8 cellular contexts compared by ENCODE assay signal in genomic region chr12:1474567-1475153, GRCh38.
DNase-seq lines count a peak whose midpoint lies in the region; ATAC-seq and TF ChIP-seq lines count a peak whose summit lies in the region.

No MANE protein-coding gene starts in this region.

- H3K79me2 ChIP-seq in Loucy (ENCODE audit: insufficient read depth, low read length) = no peaks in the 10 kb centered on the region

- intact Hi-C loops in naive thymus-derived CD4-positive, alpha-beta T cell (cut with micrococcal nuclease) = no loop called here

- no peaks in the 10 kb centered on the region for H3K9me2 ChIP-seq in Loucy (replicated peaks; ENCODE audit: low read depth, low read length)

- H3K4me3 Mint-ChIP-seq in naive thymus-derived CD4-positive, alpha-beta T cell = no peak overlapping the region

- H3K36me3 ChIP-seq in BJ (ENCODE audit: control insufficient read depth, insufficient read depth, low read length) (no peaks in the 10 kb centered on the region), Loucy (ENCODE audit: insufficient read depth, low read length) (no peaks in the 10 kb centered on the region)
- no peaks in the 10 kb centered on the region for H3K36me3 ChIP-seq in naive thymus-derived CD4-positive, alpha-beta T cell (ENCODE audit: control insufficient read depth in 2 of 3, insufficient read depth in 3 of 3, low read length in 3 of 3)

- H3K27ac Mint-ChIP-seq in naive thymus-derived CD4-positive, alpha-beta T cell = no peak overlapping the region

- H3K36me3 Mint-ChIP-seq in naive thymus-derived CD4-positive, alpha-beta T cell = peaks cover 0 to 16% (median 7%) of the 10 kb centered on the region in 5 donors

- H3K4me3 ChIP-seq in BJ (ENCODE audit: low read depth, low read length) (peak overlapping the region; percentile 10; the same call in 1 of the 2 replicates), Loucy (ENCODE audit: low read length, poor library complexity, severe bottlenecking) (peak overlapping the region; percentile 57), coronary artery (peak overlapping the region; percentile 49)
- H3K4me3 ChIP-seq in naive thymus-derived CD4-positive, alpha-beta T cell (ENCODE audit: low read length) = no peak overlapping the region

- TF ChIP-seq CTCF in BJ (IDR thresholded peaks at IDR 0.05; ENCODE audit: insufficient read depth, low read depth, low read length) (no peak), Loucy (conservative IDR thresholded peaks at IDR 0.05; ENCODE audit: low read length) (no peak), coronary artery (IDR thresholded peaks at IDR 0.05) (no peak)

- peaks cover 0 to 2% (median 0%) of the 10 kb centered on the region in 5 donors for H3K27me3 Mint-ChIP-seq in naive thymus-derived CD4-positive, alpha-beta T cell

- H3K9me3 Mint-ChIP-seq in naive thymus-derived CD4-positive, alpha-beta T cell = no peaks in the 10 kb centered on the region

- 0 out of 2 replicates have a peak, but pooled peaks cover 5% of the 10 kb centered on the region for H3F3A ChIP-seq in Loucy (ENCODE audit: low read depth)

- H3K4me1 Mint-ChIP-seq in naive thymus-derived CD4-positive, alpha-beta T cell = peaks cover 0 to 19% (median 10%) of the 10 kb centered on the region in 7 donors

- CTCF ChIA-PET in BJ (lab: Yijun Ruan, JAX) = interaction anchor here (1.0 to 2.9 kb wide), 6 partner anchors 15 to 356 kb away, joined by 3 to 8 read pairs (median 4); no protein-coding TSS in a partner anchor
- CTCF ChIA-PET in naive thymus-derived CD4-positive, alpha-beta T cell (lab: Charles Lee) = no interaction called here

- no peak for ATAC-seq in GM21526 (IDR thresholded peaks at IDR 0.05; ENCODE audit: low FRiP score, unreplicated experiment)
- no peak for ATAC-seq in GM21423 (IDR thresholded peaks at IDR 0.05; ENCODE audit: unreplicated experiment)
- no peak for ATAC-seq in naive thymus-derived CD4-positive, alpha-beta T cell

- no peaks in the 10 kb centered on the region for H3K27me3 ChIP-seq in BJ (ENCODE audit: control insufficient read depth, insufficient read depth, low read length)
- H3K27me3 ChIP-seq in Loucy (ENCODE audit: insufficient read depth, low read length, poor library complexity, severe bottlenecking) = no peaks in the 10 kb centered on the region
- H3K27me3 ChIP-seq in naive thymus-derived CD4-positive, alpha-beta T cell (ENCODE audit: control insufficient read depth in 2 of 2, insufficient read depth in 2 of 2, low read length in 2 of 2) = no peaks in the 10 kb centered on the region

- DNase-seq in BJ (ENCODE audit: low read depth) (peak; percentile 55), coronary artery (ENCODE audit: low spot score) (no peak), medulla oblongata (ENCODE audit: extremely low spot score) (peak; percentile 18), OCI-M1 (lab: John Stamatoyannopoulos, UW) (no peak)
- no peak for DNase-seq in naive thymus-derived CD4-positive, alpha-beta T cell

- H3K4me2 ChIP-seq in Loucy (ENCODE audit: low read depth, low read length, poor library complexity, severe bottlenecking) = peak overlapping the region; percentile 78

- no peaks in the 10 kb centered on the region for H3K9me3 ChIP-seq in Loucy (ENCODE audit: insufficient read depth, low read depth, low read length)
- H3K9me3 ChIP-seq in naive thymus-derived CD4-positive, alpha-beta T cell (ENCODE audit: control insufficient read depth in 2 of 3, low read length in 3 of 3) = no peaks in the 10 kb centered on the region

- H3K4me1 ChIP-seq in Loucy (ENCODE audit: insufficient read depth, low read length, poor library complexity, severe bottlenecking) = peaks cover 36% of the 10 kb centered on the region
- peaks cover 8 to 12% of the 10 kb centered on the region in 2 donors for H3K4me1 ChIP-seq in naive thymus-derived CD4-positive, alpha-beta T cell (ENCODE audit: control insufficient read depth in 2 of 2, insufficient read depth in 2 of 2, low read length in 2 of 2)

- H3K27ac ChIP-seq in coronary artery = peak overlapping the region; percentile 54 to 80
- no peak overlapping the region for H3K27ac ChIP-seq in naive thymus-derived CD4-positive, alpha-beta T cell (ENCODE audit: low read depth, low read length)

- POLR2A ChIA-PET in BJ (lab: Charles Lee) = no interaction called here
- POLR2A ChIA-PET in naive thymus-derived CD4-positive, alpha-beta T cell (lab: Charles Lee) = no interaction called here

- no peak overlapping the region for H2AFZ ChIP-seq in Loucy (ENCODE audit: low read length)

- no peaks in the 10 kb centered on the region for H4K20me1 ChIP-seq in Loucy (ENCODE audit: insufficient read depth, low read length, poor library complexity, severe bottlenecking)

- H3K9ac ChIP-seq in Loucy (ENCODE audit: low read depth, low read length, poor library complexity, severe bottlenecking) = peak overlapping the region; percentile 70

Comparison
In these comparisons a context has a peak if more than half of its experiments do, and no peak if none do; other contexts are left out.
1. DNase-seq: peak in BJ (single experiment) and medulla oblongata (single experiment); none in coronary artery (single experiment), naive thymus-derived CD4-positive, alpha-beta T cell (0 of 9) and OCI-M1 (single experiment).